Comparison of ENCODE assay signal across 13 cellular contexts in genomic region chr13:30873519-30873918, GRCh38. TPM values are rescaled to one million over a fixed set of nuclear protein-coding genes. Genes with fewer than 3 reads are reported as not detected.
A peak's percentile ranks its signal among the peaks of the same experiment; 100 is the strongest.
DNase-seq lines count a peak whose midpoint lies in the region; ATAC-seq and TF ChIP-seq lines count a peak whose summit lies in the region.
"Had no signal": no experiment of that assay in that cellular context is flagged by ENCODE, and none has a peak within 500 bp of the region (broad histone marks: within the 10 kb centered on the region; RNA-seq: fewer than 3 reads in every experiment).

No MANE protein-coding gene starts in this region.

- H3K9me3 ChIP-seq in BE2C (no peaks in the 10 kb centered on the region), SK-N-MC (ENCODE audit: low read depth, low read length) (no peaks in the 10 kb centered on the region), esophagus muscularis mucosa (no peaks in the 10 kb centered on the region), psoas muscle (no peaks in the 10 kb centered on the region)

- DNase-seq in BE2C: peak; percentile 28
- no peak for DNase-seq in SK-N-MC (ENCODE audit: low read depth, low spot score)
- DNase-seq in esophagus muscularis mucosa (ENCODE audit: extremely low spot score): no peak
- no peak for DNase-seq in psoas muscle
- no peak for DNase-seq in NCI-H2196 treated with DMSO at 0.1 percent for 48 hours (lab: John Stamatoyannopoulos, UW; ENCODE audit: unreplicated experiment)
- DNase-seq in NCI-H2196 (lab: John Stamatoyannopoulos, UW; ENCODE audit: unreplicated experiment): no peak
- DNase-seq in SW 1271 (lab: John Stamatoyannopoulos, UW): no peak
- no peak for DNase-seq in activated CD4-positive, alpha-beta T cell treated with anti-CD3 and anti-CD28 coated beads, Interleukin-2, amount 10 ng/mL, durations not matched to agents 7 days and 5 days
- DNase-seq: effector memory CD8-positive, alpha-beta T cell; NCI-H510A had no signal

- peak overlapping the region; percentile 86 for H3K27ac ChIP-seq in SK-N-MC
- peak overlapping the region; percentile 30 to 84 (median 66) for H3K27ac ChIP-seq in esophagus muscularis mucosa (replicated peaks in 1 of 4)
- peak overlapping the region; percentile 30 for H3K27ac ChIP-seq in psoas muscle

- TF ChIP-seq CTCF in BE2C (IDR thresholded peaks at IDR 0.05; ENCODE audit: low read depth, low read length) (no peak), esophagus muscularis mucosa (IDR thresholded peaks at IDR 0.05) (no peak), psoas muscle (IDR thresholded peaks at IDR 0.05) (no peak)

- H3K27me3 ChIP-seq in BE2C (no peaks in the 10 kb centered on the region), esophagus muscularis mucosa (no peaks in the 10 kb centered on the region), psoas muscle (ENCODE audit: insufficient read depth in 3 of 3, low read length in 2 of 3) (no peaks in the 10 kb centered on the region)

- H3K9me3 Mint-ChIP-seq in activated CD4-positive, alpha-beta T cell treated with anti-CD3 and anti-CD28 coated beads, Interleukin-2, amount 10 ng/mL, durations not matched to agents 7 days and 5 days: no peaks in the 10 kb centered on the region
- H3K9me3 Mint-ChIP-seq: effector memory CD8-positive, alpha-beta T cell; natural killer cell treated with Interleukin-12 subunit alpha and Interleukin-12 subunit beta and Interleukin-15 and Interleukin-18, amount 100 ng/mL, for 72 hours had no signal

- no peak overlapping the region for H3K4me3 Mint-ChIP-seq in activated CD4-positive, alpha-beta T cell treated with anti-CD3 and anti-CD28 coated beads, Interleukin-2, amount 10 ng/mL, durations not matched to agents 7 days and 5 days
- H3K4me3 Mint-ChIP-seq: effector memory CD8-positive, alpha-beta T cell; natural killer cell treated with Interleukin-12 subunit alpha and Interleukin-12 subunit beta and Interleukin-15 and Interleukin-18, amount 100 ng/mL, for 72 hours had no signal

- no peaks in the 10 kb centered on the region for H3K36me3 Mint-ChIP-seq in activated CD4-positive, alpha-beta T cell treated with anti-CD3 and anti-CD28 coated beads, Interleukin-2, amount 10 ng/mL, durations not matched to agents 7 days and 5 days (ENCODE audit: low read depth)
- H3K36me3 Mint-ChIP-seq: natural killer cell treated with Interleukin-12 subunit alpha and Interleukin-12 subunit beta and Interleukin-15 and Interleukin-18, amount 100 ng/mL, for 72 hours had no signal

- POLR2A ChIA-PET in activated CD4-positive, alpha-beta T cell treated with anti-CD3 and anti-CD28 coated beads, Interleukin-2, amount 10 ng/mL, durations not matched to agents 7 days and 5 days (lab: Charles Lee): no interaction called here

- H3K36me3 ChIP-seq in BE2C (no peaks in the 10 kb centered on the region), SK-N-MC (ENCODE audit: insufficient read depth, low read length) (no peaks in the 10 kb centered on the region), esophagus muscularis mucosa (no peaks in the 10 kb centered on the region), psoas muscle (ENCODE audit: insufficient read depth in 1 of 2, low read depth in 1 of 2) (no peaks in the 10 kb centered on the region)

- no peaks in the 10 kb centered on the region for H3K4me1 Mint-ChIP-seq in activated CD4-positive, alpha-beta T cell treated with anti-CD3 and anti-CD28 coated beads, Interleukin-2, amount 10 ng/mL, durations not matched to agents 7 days and 5 days

- intact Hi-C loops in esophagus muscularis mucosa (cut with DNase I): no loop called here
- intact Hi-C loops in psoas muscle (cut with DNase I): no loop called here

- CTCF ChIA-PET in activated CD4-positive, alpha-beta T cell treated with anti-CD3 and anti-CD28 coated beads, Interleukin-2, amount 10 ng/mL, durations not matched to agents 7 days and 5 days (lab: Charles Lee): interaction anchor here (1.1 to 1.6 kb wide), 2 partner anchors 8 to 19 kb away, joined by 3 read pairs; no protein-coding TSS in a partner anchor

- TF ChIP-seq POLR2A in esophagus muscularis mucosa (IDR thresholded peaks at IDR 0.05; ENCODE audit: low read depth): no peak

- no peak overlapping the region for H3K27ac Mint-ChIP-seq in activated CD4-positive, alpha-beta T cell treated with anti-CD3 and anti-CD28 coated beads, Interleukin-2, amount 10 ng/mL, durations not matched to agents 7 days and 5 days
- H3K27ac Mint-ChIP-seq: effector memory CD8-positive, alpha-beta T cell; natural killer cell treated with Interleukin-12 subunit alpha and Interleukin-12 subunit beta and Interleukin-15 and Interleukin-18, amount 100 ng/mL, for 72 hours had no signal

- H3K4me3 ChIP-seq in BE2C (ENCODE audit: low read depth, low read length) (no peak overlapping the region), SK-N-MC (no peak overlapping the region), esophagus muscularis mucosa (no peak overlapping the region), psoas muscle (no peak overlapping the region)
- H3K4me3 ChIP-seq: skin epidermis had no signal

- WGBS in esophagus muscularis mucosa: 89% methylated on average over 5 of the region's 5 CpGs
- WGBS in psoas muscle, 3 donors: 85 to 91% (median 87%) methylated on average over 5 of the region's 5 CpGs

- no peak for ATAC-seq in psoas muscle
- ATAC-seq: effector memory CD8-positive, alpha-beta T cell; natural killer cell treated with Interleukin-12 subunit alpha and Interleukin-12 subunit beta and Interleukin-15 and Interleukin-18, amount 100 ng/mL, for 72 hours had no signal

- H3K4me1 ChIP-seq in BE2C (peaks cover 18% of the 10 kb centered on the region), esophagus muscularis mucosa (peaks cover 11 to 71% (median 57%) of the 10 kb centered on the region in 4 donors), psoas muscle (peaks cover 13% of the 10 kb centered on the region)

- H3K9ac ChIP-seq in SK-N-MC (ENCODE audit: insufficient read length): peak overlapping the region; percentile 41

- no peak for TF ChIP-seq EP300 in esophagus muscularis mucosa (IDR thresholded peaks at IDR 0.05)

- H3K27me3 Mint-ChIP-seq in activated CD4-positive, alpha-beta T cell treated with anti-CD3 and anti-CD28 coated beads, Interleukin-2, amount 10 ng/mL, durations not matched to agents 7 days and 5 days: peaks cover 7% of the 10 kb centered on the region

RNA-seq across cellular contexts. Expression of gene MEDAG, which starts 32.6 kb away (rescaled TPM):
- not detected for polyA plus RNA-seq in BE2C (2012; ENCODE audit: insufficient read depth, insufficient read length, low read depth)
- 100 to 1,000 TPM in 1 of 4 donors, 10 to 100 TPM in 3; 20.3 to 126 (median 31.7) TPM for total RNA-seq in esophagus muscularis mucosa
- 1 to 10 TPM; 4.6 to 9.6 (median 6.4) TPM for total RNA-seq in psoas muscle
- 10 to 100 TPM in 1 of 3 donors, 1 to 10 TPM in 2; 5.3 to 13.7 (median 9.9) TPM for polyA plus RNA-seq in psoas muscle
- not detected for total RNA-seq in activated CD4-positive, alpha-beta T cell treated with anti-CD3 and anti-CD28 coated beads, Interleukin-2, amount 10 ng/mL, durations not matched to agents 7 days and 5 days
- total RNA-seq: T-helper 1 cell treated with Interleukin-12 subunit alpha and Interleukin-12 subunit beta and Interleukin-4 antibody, amounts not matched to agents 30 ng/mL and 1 ng/mL, for 36 hours had no signal

RNA-seq across cellular contexts. Expression of gene TEX26, which starts 58.9 kb away (rescaled TPM):
- not detected for polyA plus RNA-seq in BE2C (2012; ENCODE audit: insufficient read depth, insufficient read length, low read depth)
- total RNA-seq in esophagus muscularis mucosa (under 1 TPM in 2 of 4 donors, not detected in 2; 0.69 to 0.97 TPM), psoas muscle (not detected)
- polyA plus RNA-seq in psoas muscle: under 1 TPM in 1 of 3 donors, not detected in 2; 0.04 TPM
- total RNA-seq in activated CD4-positive, alpha-beta T cell treated with anti-CD3 and anti-CD28 coated beads, Interleukin-2, amount 10 ng/mL, durations not matched to agents 7 days and 5 days: not detected
- total RNA-seq: natural killer cell treated with Interleukin-12 subunit alpha and Interleukin-12 subunit beta and Interleukin-15 and Interleukin-18, amount 100 ng/mL, for 72 hours; T-helper 1 cell treated with Interleukin-12 subunit alpha and Interleukin-12 subunit beta and Interleukin-4 antibody, amounts not matched to agents 30 ng/mL and 1 ng/mL, for 36 hours had no signal

Comparison
In these comparisons a context has a peak if more than half of its experiments do, and no peak if none do; other contexts are left out.
1. H3K27ac ChIP-seq: peak in every context shown above with its lines; median percentile 86 in SK-N-MC; 66 in esophagus muscularis mucosa; 30 in psoas muscle.
2. RNA of gene MEDAG, which starts 32.6 kb away (total RNA-seq): 20.3 to 126 TPM in esophagus muscularis mucosa and 4.6 to 9.6 TPM in psoas muscle; not detected in activated CD4-positive, alpha-beta T cell treated with anti-CD3 and anti-CD28 coated beads, Interleukin-2, amount 10 ng/mL, durations not matched to agents 7 days and 5 days; every median in the first group is over 4 times any median in the second.